In the genomic region with DNA sequence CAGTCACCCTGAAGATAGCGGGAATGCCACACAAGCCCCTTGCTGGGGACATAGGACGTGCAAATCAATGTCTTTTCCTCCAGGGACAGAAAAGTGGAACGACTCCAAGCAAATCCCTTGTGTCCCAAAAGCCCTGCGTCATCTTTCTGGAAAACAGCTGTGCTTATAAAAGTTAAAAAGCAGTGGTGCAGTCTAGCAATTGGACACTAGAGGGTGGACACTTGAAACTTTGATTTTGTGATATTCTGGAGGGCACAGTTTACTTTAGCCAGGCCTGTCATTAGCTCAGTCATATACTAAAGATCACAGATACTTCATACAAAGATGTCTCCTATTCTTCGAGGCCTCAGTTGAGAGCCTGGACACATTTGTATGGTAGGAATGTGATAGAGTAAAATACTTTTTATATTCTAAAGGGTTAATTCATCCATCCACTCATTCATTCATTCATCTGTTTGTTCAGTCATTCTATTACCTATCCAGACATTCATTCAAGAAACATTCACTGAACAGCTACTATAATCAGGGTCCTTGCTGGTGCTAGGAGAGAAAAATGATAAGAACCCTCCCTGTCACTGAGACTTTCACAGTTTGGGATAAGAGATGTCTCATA, we compare ENCODE assay signal across 10 cellular contexts.
DNase-seq lines count a peak whose midpoint lies in the region; ATAC-seq and TF ChIP-seq lines count a peak whose summit lies in the region.
"Had no signal": no experiment of that assay in that cellular context is flagged by ENCODE, and none has a peak within 500 bp of the region (broad histone marks: within the 10 kb centered on the region; RNA-seq: fewer than 3 reads in every experiment).

No MANE protein-coding gene starts in this region.

- no peaks in the 10 kb centered on the region for H4K20me1 ChIP-seq in GM23338 (replicated peaks; ENCODE audit: insufficient read depth)

- POLR2A ChIA-PET in A673 (lab: Charles Lee; ENCODE audit: low non-redundant PET): no interaction called here

- H3K4me3 ChIP-seq in A673 (ENCODE audit: low read depth, low read length, poor library complexity, severe bottlenecking) (no peak overlapping the region), GM23338 (no peak overlapping the region), heart right ventricle (no peak overlapping the region)
- H3K4me3 ChIP-seq: pancreas had no signal

- H3K36me3 Mint-ChIP-seq in GM23338 (ENCODE audit: low read depth): no peaks in the 10 kb centered on the region

- H3K4me1 ChIP-seq in A673 (ENCODE audit: insufficient read depth, low read length, poor library complexity, severe bottlenecking) (no peaks in the 10 kb centered on the region), GM23338 (ENCODE audit: insufficient read depth) (no peaks in the 10 kb centered on the region), heart right ventricle (peaks cover 0 to 16% (median 8%) of the 10 kb centered on the region in 9 donors)
- H3K4me1 ChIP-seq: pancreas had no signal

- H3K27me3 ChIP-seq in A673 (replicated peaks; ENCODE audit: insufficient read depth, low read depth, low read length, poor library complexity) (peaks cover 40% of the 10 kb centered on the region), GM23338 (ENCODE audit: insufficient read depth) (no peaks in the 10 kb centered on the region), heart right ventricle (peaks cover 0 to 14% (median 7%) of the 10 kb centered on the region in 7 donors)

- H3F3A ChIP-seq in GM23338 (replicated peaks; ENCODE audit: low read depth): no peaks in the 10 kb centered on the region

- H3K9me3 ChIP-seq in A673 (ENCODE audit: low read depth, low read length, poor library complexity, severe bottlenecking): no peaks in the 10 kb centered on the region
- H3K9me3 ChIP-seq in heart right ventricle: peaks cover 0 to 17% (median 5%) of the 10 kb centered on the region in 11 donors
- H3K9me3 ChIP-seq: pancreas had no signal

- H3K27ac ChIP-seq in A673 (ENCODE audit: low read depth, low read length, poor library complexity, severe bottlenecking) (no peak overlapping the region), GM23338 (ENCODE audit: low read depth) (no peak overlapping the region), heart right ventricle (peak overlapping the region in 1 of 10 donors; percentile 56)
- H3K27ac ChIP-seq: pancreas had no signal

- H3K79me2 ChIP-seq in GM23338 (replicated peaks; ENCODE audit: insufficient read depth): no peaks in the 10 kb centered on the region

- intact Hi-C loops in A673 (cut with micrococcal nuclease; ENCODE audit: unreplicated experiment): no loop called here
- intact Hi-C loops in heart right ventricle (cut with DNase I): no loop called here

- H3K27ac Mint-ChIP-seq in GM23338: no peak overlapping the region

- no peak overlapping the region; the same call in 1 of the 2 replicates for H2AFZ ChIP-seq in GM23338

- no peak for ATAC-seq in GM23338
- ATAC-seq in heart right ventricle: peak in 3 of 8 donors; percentile 33 to 62 (median 42)
- ATAC-seq in HG03280 (IDR thresholded peaks at IDR 0.05; ENCODE audit: unreplicated experiment): no peak
- ATAC-seq: pancreas had no signal

- WGBS in heart right ventricle, 2 donors: 54 to 63% methylated on average over 5 of the region's 5 CpGs

- DNase-seq in A673 (ENCODE audit: low spot score) (peak; percentile 60), GM23338 (ENCODE audit: low spot score) (peak; percentile 32), SW480 (ENCODE audit: low spot score) (peak; percentile 11), heart right ventricle (peak in 1 of 2 donors; percentile 37), iPS-NIHi11 (ENCODE audit: low spot score) (no peak), DMS79 treated with DMSO at 0.1 percent for 48 hours (lab: John Stamatoyannopoulos, UW) (no peak)
- no peak for DNase-seq in stimulated activated CD4-positive, alpha-beta T cell treated with anti-CD3 and anti-CD28 coated beads, Interleukin-1b, Interleukin-23, amount 100 ng/mL, for 48 hours
- DNase-seq: activated CD4-positive, alpha-beta T cell treated with anti-CD3 and anti-CD28 coated beads, Interleukin-2, amount 50 U/mL, for 48 hours; pancreas had no signal

- CTCF ChIA-PET in A673 (lab: Charles Lee): no interaction called here

- no peak overlapping the region for H3K4me2 ChIP-seq in GM23338

- no TSS peak for BruUV-seq in A673 (replicated peaks; lab: Mats Ljungman, UMichigan)

- H3K27me3 Mint-ChIP-seq in GM23338 (ENCODE audit: insufficient read depth, low read depth, poor library complexity): no peaks in the 10 kb centered on the region

- TF ChIP-seq CTCF in A673 (conservative IDR thresholded peaks at IDR 0.05; ENCODE audit: low read depth, low read length): peak; percentile 48
- peak in 1 of 2 experiments; percentile 49; a peak in 2 of 4 replicates for TF ChIP-seq CTCF in GM23338 (conservative IDR thresholded peaks at IDR 0.05; ENCODE audit: low read depth in 2 of 2)
- TF ChIP-seq CTCF in heart right ventricle (IDR thresholded peaks at IDR 0.05): peak; percentile 4 to 60 (median 49)

- H3K9me3 Mint-ChIP-seq in GM23338: no peaks in the 10 kb centered on the region; the same call in 2 of the 3 replicates

- no peak overlapping the region for H3K4me3 Mint-ChIP-seq in GM23338

- peaks cover 9% of the 10 kb centered on the region; the same call in 2 of the 3 replicates for H3K4me1 Mint-ChIP-seq in GM23338

- H3K9me2 ChIP-seq in GM23338 (ENCODE audit: insufficient read depth): no peaks in the 10 kb centered on the region; the same call in 1 of the 2 replicates

- no peaks in the 10 kb centered on the region for H3K36me3 ChIP-seq in A673 (ENCODE audit: insufficient read depth, low read length, poor library complexity, severe bottlenecking)
- H3K36me3 ChIP-seq in GM23338 (ENCODE audit: insufficient read depth): no peaks in the 10 kb centered on the region
- H3K36me3 ChIP-seq in heart right ventricle: no peaks in the 10 kb centered on the region
- H3K36me3 ChIP-seq: pancreas had no signal

TF ChIP-seq in GM23338, 12 proteins besides CTCF, POLR2A, EP300 and RAD21 (continues in another document):
- TF ChIP-seq ZNF114 (CRISPR knock-in tag; IDR thresholded peaks at IDR 0.05) (no peak), EZH2phosphoT487 (IDR thresholded peaks at IDR 0.05; ENCODE audit: unreplicated experiment) (no peak), STAT1 (IDR thresholded peaks at IDR 0.05; ENCODE audit: unreplicated experiment) (no peak), ZNF331 (CRISPR knock-in tag; IDR thresholded peaks at IDR 0.05; ENCODE audit: low read depth) (no peak)
- TF ChIP-seq, protein P1, sequence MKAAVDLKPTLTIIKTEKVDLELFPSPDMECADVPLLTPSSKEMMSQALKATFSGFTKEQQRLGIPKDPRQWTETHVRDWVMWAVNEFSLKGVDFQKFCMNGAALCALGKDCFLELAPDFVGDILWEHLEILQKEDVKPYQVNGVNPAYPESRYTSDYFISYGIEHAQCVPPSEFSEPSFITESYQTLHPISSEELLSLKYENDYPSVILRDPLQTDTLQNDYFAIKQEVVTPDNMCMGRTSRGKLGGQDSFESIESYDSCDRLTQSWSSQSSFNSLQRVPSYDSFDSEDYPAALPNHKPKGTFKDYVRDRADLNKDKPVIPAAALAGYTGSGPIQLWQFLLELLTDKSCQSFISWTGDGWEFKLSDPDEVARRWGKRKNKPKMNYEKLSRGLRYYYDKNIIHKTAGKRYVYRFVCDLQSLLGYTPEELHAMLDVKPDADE (IDR thresholded peaks at IDR 0.05): no peak

Comparison
In these comparisons a context has a peak if more than half of its experiments do, and no peak if none do; other contexts are left out.
1. DNase-seq: peak in A673 (single experiment), GM23338 (single experiment) and SW480 (single experiment); none in stimulated activated CD4-positive, alpha-beta T cell treated with anti-CD3 and anti-CD28 coated beads, Interleukin-1b, Interleukin-23, amount 100 ng/mL, for 48 hours (single experiment), iPS-NIHi11 (single experiment) and DMS79 treated with DMSO at 0.1 percent for 48 hours (single experiment).